In the genomic region with DNA sequence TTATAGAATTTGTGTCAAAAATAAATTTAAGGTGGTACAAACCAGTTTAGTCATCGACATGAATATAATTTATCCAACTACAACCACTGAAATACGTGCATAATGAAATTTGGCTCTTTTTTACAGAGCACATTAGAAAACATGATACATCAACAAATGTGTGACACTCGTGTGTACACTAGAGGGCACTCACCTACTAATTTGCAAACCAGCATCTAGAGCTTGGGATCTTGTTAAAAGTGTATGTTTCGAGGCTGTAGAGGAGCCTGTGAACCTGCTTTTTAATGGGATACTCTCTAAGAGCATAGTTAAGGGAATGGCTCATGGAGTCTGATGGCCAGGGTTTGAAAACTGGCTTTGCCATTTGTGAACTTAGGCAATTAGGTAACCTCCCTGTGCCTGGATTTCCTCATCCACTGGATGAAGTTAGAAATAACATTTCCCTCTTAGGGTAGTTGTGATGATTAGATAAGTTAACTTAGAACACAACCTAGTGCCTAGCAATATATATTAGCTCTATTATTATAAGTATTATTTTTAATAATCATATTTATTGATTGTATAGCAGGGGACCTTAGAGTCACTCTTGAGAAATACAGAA, we compare ENCODE assay signal across 8 cellular contexts. TPM values are rescaled to one million over a fixed set of nuclear protein-coding genes. Genes with fewer than 3 reads are reported as not detected.
DNase-seq lines count a peak whose midpoint lies in the region; ATAC-seq and TF ChIP-seq lines count a peak whose summit lies in the region.

No MANE protein-coding gene starts in this region.

- H2BK12ac ChIP-seq in neuronal stem cell (ENCODE audit: low read length), result no peak overlapping the region

- no peak overlapping the region for H2BK5ac ChIP-seq in neuronal stem cell (ENCODE audit: low read length)

- H3K4me1 ChIP-seq in right cardiac atrium (ENCODE audit: control insufficient read depth, insufficient read depth, low read length) (no peaks in the 10 kb centered on the region), smooth muscle cell (ENCODE audit: low read depth) (no peaks in the 10 kb centered on the region), neuronal stem cell (ENCODE audit: control insufficient read depth in 2 of 2, insufficient read depth in 1 of 2, low read depth in 1 of 2, low read length in 2 of 2) (no peaks in the 10 kb centered on the region)

- no peaks in the 10 kb centered on the region for H3K79me1 ChIP-seq in neuronal stem cell (ENCODE audit: low read depth, low read length)

- H3K9ac ChIP-seq in smooth muscle cell (ENCODE audit: low read depth), result no peak overlapping the region
- no peak overlapping the region for H3K9ac ChIP-seq in neuronal stem cell (ENCODE audit: low read depth, low read length, poor library complexity)

- H4K91ac ChIP-seq in neuronal stem cell (ENCODE audit: low read depth, low read length, poor library complexity), result no peak overlapping the region

- H4K20me1 ChIP-seq in smooth muscle cell (ENCODE audit: low read depth), result no peaks in the 10 kb centered on the region

- peak; percentile 11 for DNase-seq in DMS79 (lab: John Stamatoyannopoulos, UW)
- peak; percentile 14 for DNase-seq in NCI-H2227 (lab: John Stamatoyannopoulos, UW; ENCODE audit: unreplicated experiment)
- peak; percentile 76 for DNase-seq in amniotic epithelial cell (ENCODE audit: low read depth)
- no peak for DNase-seq in right cardiac atrium
- DNase-seq in smooth muscle cell (lab: John Stamatoyannopoulos, UW; ENCODE audit: unreplicated experiment), result no peak
- no peak for DNase-seq in neuronal stem cell (ENCODE audit: low spot score)

- no peaks in the 10 kb centered on the region for H3K79me2 ChIP-seq in smooth muscle cell (ENCODE audit: low read depth)

- no peaks in the 10 kb centered on the region for H3F3A ChIP-seq in smooth muscle cell (ENCODE audit: low read depth)

- ATAC-seq in GM18909 (IDR thresholded peaks at IDR 0.05; ENCODE audit: poor library complexity, unreplicated experiment) (peak; percentile 74), HG03095 (IDR thresholded peaks at IDR 0.05; ENCODE audit: unreplicated experiment) (peak; percentile 65), right cardiac atrium (peak; percentile 69 to 76)

- no peak overlapping the region for H4K8ac ChIP-seq in neuronal stem cell (ENCODE audit: low read depth, low read length)

- no peak overlapping the region for H2BK120ac ChIP-seq in neuronal stem cell (ENCODE audit: low read depth, low read length)

- no peaks in the 10 kb centered on the region for H3K36me3 ChIP-seq in smooth muscle cell (ENCODE audit: low read depth)
- H3K36me3 ChIP-seq in neuronal stem cell (replicated peaks in 1 of 2; ENCODE audit: control insufficient read depth in 2 of 2, insufficient read depth in 2 of 2, low read length in 2 of 2), result no peaks in the 10 kb centered on the region

- H3K9me3 ChIP-seq in right cardiac atrium (ENCODE audit: control insufficient read depth, low read length), result no peaks in the 10 kb centered on the region
- no peaks in the 10 kb centered on the region for H3K9me3 ChIP-seq in smooth muscle cell (replicated peaks; ENCODE audit: low read depth)
- H3K9me3 ChIP-seq in neuronal stem cell (replicated peaks in 1 of 2; ENCODE audit: control insufficient read depth in 2 of 2, insufficient read depth in 1 of 2, low read depth in 1 of 2, low read length in 2 of 2), result no peaks in the 10 kb centered on the region

- no peak overlapping the region for H3K4ac ChIP-seq in neuronal stem cell (ENCODE audit: low read length)

- H2AFZ ChIP-seq in smooth muscle cell (ENCODE audit: low read depth) (no peak overlapping the region), neuronal stem cell (ENCODE audit: low read length) (no peak overlapping the region)

- H3K23ac ChIP-seq in neuronal stem cell (ENCODE audit: low read depth, low read length, poor library complexity), result no peak overlapping the region

- no peak overlapping the region for H3K18ac ChIP-seq in neuronal stem cell (ENCODE audit: low read length)

- H3K14ac ChIP-seq in neuronal stem cell (ENCODE audit: low read length), result no peak overlapping the region

- H3K4me2 ChIP-seq in smooth muscle cell (no peak overlapping the region), neuronal stem cell (ENCODE audit: insufficient read depth, low read length, poor library complexity, severe bottlenecking) (no peak overlapping the region)

- WGBS in right cardiac atrium, result 5% methylated on average over 4 of the region's 4 CpGs
- WGBS in smooth muscle cell (ENCODE audit: low lambda C conversion rate), result 7% methylated on average over 4 of the region's 4 CpGs
- WGBS in neuronal stem cell (ENCODE audit: extremely low coverage in 2 of 2, insufficient read length in 2 of 2, insufficient replicate concordance in 1 of 2), 2 donors, result no CpG with 5 or more reads among the region's 4 CpGs

- H3K4me3 ChIP-seq in right cardiac atrium (ENCODE audit: low read length), result no peak overlapping the region
- H3K4me3 ChIP-seq in smooth muscle cell, result no peak overlapping the region
- H3K4me3 ChIP-seq in neuronal stem cell (ENCODE audit: low read length in 2 of 2), result no peak overlapping the region

- intact Hi-C loops in right cardiac atrium (cut with DNase I), result loop anchor here in 3 of 4 donors (2.0 to 10.0 kb wide), 5 partner anchors 209 to 393 kb away; no protein-coding TSS in a partner anchor

- H2AK5ac ChIP-seq in neuronal stem cell (ENCODE audit: low read depth, low read length), result no peak overlapping the region

- TF ChIP-seq CTCF in smooth muscle cell (IDR thresholded peaks at IDR 0.05; ENCODE audit: borderline replicate concordance, insufficient read depth, poor library complexity, severe bottlenecking), result peak; percentile 72

- no peak overlapping the region for H2BK15ac ChIP-seq in neuronal stem cell (ENCODE audit: low read length)

- no peak overlapping the region for H3K27ac ChIP-seq in right cardiac atrium (ENCODE audit: low read length)
- no peak overlapping the region for H3K27ac ChIP-seq in smooth muscle cell (ENCODE audit: low read depth)
- H3K27ac ChIP-seq in neuronal stem cell (replicated peaks; ENCODE audit: low read length), result no peak overlapping the region

- no peaks in the 10 kb centered on the region for H3K27me3 ChIP-seq in right cardiac atrium (ENCODE audit: control insufficient read depth, insufficient read depth)
- no peaks in the 10 kb centered on the region for H3K27me3 ChIP-seq in smooth muscle cell (ENCODE audit: low read depth)
- H3K27me3 ChIP-seq in neuronal stem cell (ENCODE audit: control insufficient read depth in 3 of 3, insufficient read depth in 3 of 3, low read depth in 1 of 3, low read length in 3 of 3), result peaks cover 0 to 6% (median 0%) of the 10 kb centered on the region in 3 experiments

RNA-seq across cellular contexts. Expression of gene CPOX, which starts 8.8 kb away (rescaled TPM):
- total RNA-seq in right cardiac atrium, result 10 to 100 TPM in 3 of 4 donors, 1 to 10 TPM in 1; 7.8 to 13.4 (median 11.5) TPM
- polyA plus RNA-seq in right cardiac atrium, result 10.3 TPM
- total RNA-seq in smooth muscle cell, result 42.8 and 44.8 TPM in 2 replicates
- 19.3 and 25.8 TPM in 2 replicates for polyA plus RNA-seq in smooth muscle cell
- 14.4 TPM for polyA plus RNA-seq in neuronal stem cell (2013, experiment 1 of 2)
- polyA plus RNA-seq in neuronal stem cell (2013, experiment 2 of 2), result 14.2 TPM

Comparison
In these comparisons a context has a peak if more than half of its experiments do, and no peak if none do; other contexts are left out.
1. DNase-seq: peak in DMS79 (single experiment), NCI-H2227 (single experiment) and amniotic epithelial cell (single experiment); none in right cardiac atrium (0 of 3), smooth muscle cell (single experiment) and neuronal stem cell (single experiment).
2. Peak in every context shown above with its lines, with median percentiles within 50 percentile points of each other: ATAC-seq.